Comparison of ENCODE assay signal across 21 cellular contexts in the genomic region with DNA sequence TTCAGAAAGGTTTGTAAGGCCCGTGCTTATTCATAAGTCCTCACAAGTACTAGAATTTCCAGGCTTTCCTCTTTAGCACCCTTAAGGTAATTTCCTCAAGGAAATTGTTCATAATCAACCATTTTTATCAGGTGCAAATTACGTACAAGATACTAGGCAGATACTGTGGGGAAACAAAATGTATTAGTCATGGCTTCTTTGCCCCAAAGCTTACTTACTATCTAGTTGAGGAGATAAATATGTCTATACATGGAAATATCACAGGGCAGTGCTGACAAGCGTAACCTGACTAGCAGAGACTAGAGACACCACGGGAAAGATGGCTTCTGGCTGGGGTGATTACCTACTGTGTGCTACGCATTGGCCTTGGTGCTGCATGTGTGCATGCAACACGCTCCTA. TPM values are rescaled to one million over a fixed set of nuclear protein-coding genes. Genes with fewer than 3 reads are reported as not detected.
DNase-seq lines count a peak whose midpoint lies in the region; ATAC-seq and TF ChIP-seq lines count a peak whose summit lies in the region.
"Had no signal": no experiment of that assay in that cellular context is flagged by ENCODE, and none has a peak within 500 bp of the region (broad histone marks: within the 10 kb centered on the region; RNA-seq: fewer than 3 reads in every experiment).

No MANE protein-coding gene starts in this region.

- no peak for TF ChIP-seq POLR2A in gastroesophageal sphincter (IDR thresholded peaks at IDR 0.05)

- peaks cover 71% of the 10 kb centered on the region for H3K36me3 ChIP-seq in CD4-positive, alpha-beta memory T cell (ENCODE audit: insufficient read depth, low read length)
- H3K36me3 ChIP-seq in gastroesophageal sphincter (peaks cover 0 to 61% of the 10 kb centered on the region in 2 donors), skeletal muscle tissue (ENCODE audit: control insufficient read depth in 3 of 3, insufficient read depth in 3 of 3, low read length in 3 of 3) (peaks cover 15 to 40% (median 28%) of the 10 kb centered on the region in 3 donors)

- peaks cover 45% of the 10 kb centered on the region for H3K4me1 ChIP-seq in CD4-positive, alpha-beta memory T cell (ENCODE audit: insufficient read depth, low read length)
- peaks cover 20 to 94% (median 42%) of the 10 kb centered on the region in 3 donors for H3K4me1 ChIP-seq in gastroesophageal sphincter
- peaks cover 36 to 64% (median 57%) of the 10 kb centered on the region in 3 donors for H3K4me1 ChIP-seq in skeletal muscle tissue (ENCODE audit: control insufficient read depth in 3 of 3, insufficient read depth in 3 of 3, low read length in 3 of 3)
- H3K4me1 ChIP-seq: BE2C had no signal

- CTCF ChIA-PET in CD4-positive, alpha-beta memory T cell (lab: Charles Lee; ENCODE audit: partially characterized antibody), result no interaction called here
- CTCF ChIA-PET in T-cell (lab: Charles Lee), result no interaction called here

- TF ChIP-seq CTCF in gastroesophageal sphincter (IDR thresholded peaks at IDR 0.05), result no peak

- H3K4me1 Mint-ChIP-seq in CD4-positive, alpha-beta memory T cell, result peaks cover 49 to 83% (median 69%) of the 10 kb centered on the region in 4 donors
- H3K4me1 Mint-ChIP-seq in T-cell, result peaks cover 72 to 80% (median 73%) of the 10 kb centered on the region in 3 donors

- peaks cover 74 to 87% of the 10 kb centered on the region in 2 donors for H3K36me3 Mint-ChIP-seq in CD4-positive, alpha-beta memory T cell
- H3K36me3 Mint-ChIP-seq in T-cell, result peaks cover 75% of the 10 kb centered on the region

- no peak for TF ChIP-seq EP300 in gastroesophageal sphincter (IDR thresholded peaks at IDR 0.05)

- no peaks in the 10 kb centered on the region for H3K9me3 Mint-ChIP-seq in CD4-positive, alpha-beta memory T cell
- no peaks in the 10 kb centered on the region for H3K9me3 Mint-ChIP-seq in T-cell
- H3K9me3 Mint-ChIP-seq: T-helper 2 cell treated with Interferon-gamma antibody and Interleukin-4, amounts not matched to agents 5 μg/mL and 100 μg/mL, for 36 hours had no signal

- H3K27ac ChIP-seq in CD4-positive, alpha-beta memory T cell (ENCODE audit: low read depth, low read length), result no peak overlapping the region
- H3K27ac ChIP-seq in gastroesophageal sphincter (peak overlapping the region; percentile 54 to 85 (median 66)), skeletal muscle tissue (ENCODE audit: low read depth, low read length) (peak overlapping the region; percentile 24)
- H3K27ac ChIP-seq: thyroid gland had no signal

- no peak overlapping the region for H3K9ac ChIP-seq in skeletal muscle tissue (ENCODE audit: low read depth in 1 of 3, low read length in 3 of 3)

- WGBS in gastroesophageal sphincter (ENCODE audit: low coverage in 1 of 2), 2 donors, result 79 to 85% methylated on average over 4 to 5 of the region's 6 CpGs

- H3K9me3 ChIP-seq in CD4-positive, alpha-beta memory T cell (ENCODE audit: control insufficient read depth in 1 of 2, low read length in 2 of 2), result no peaks in the 10 kb centered on the region
- H3K9me3 ChIP-seq in gastroesophageal sphincter, result no peaks in the 10 kb centered on the region
- H3K9me3 ChIP-seq in skeletal muscle tissue (ENCODE audit: control insufficient read depth in 3 of 3, low read length in 3 of 3), result no peaks in the 10 kb centered on the region
- H3K9me3 ChIP-seq: BE2C, right atrium auricular region, thyroid gland had no signal

- POLR2A ChIA-PET in CD4-positive, alpha-beta memory T cell (lab: Charles Lee; ENCODE audit: partially characterized antibody), result interaction anchor here (1.0 to 1.1 kb wide), 2 partner anchors 12 to 19 kb away, joined by 4 read pairs; no protein-coding TSS in a partner anchor
- POLR2A ChIA-PET in T-cell (lab: Charles Lee), result no interaction called here

- DNase-seq in CD4-positive, alpha-beta memory T cell, result no peak
- no peak for DNase-seq in T-cell
- DNase-seq in DMS 273 treated with DMSO at 0.1 percent for 48 hours (lab: John Stamatoyannopoulos, UW), result no peak
- DNase-seq: activated CD4-positive, CD25-positive, alpha-beta regulatory T cell treated with anti-CD3 and anti-CD28 coated beads, Interleukin-2, amount 50 U/mL, for 72 hours; activated T-cell treated with anti-CD3 and anti-CD28 coated beads, Interleukin-2, amount 50 U/mL, for 1 hour; amniotic stem cell; BE2C; DMS53; mesenchymal stem cell; NCI-H187 treated with DMSO at 0.1 percent for 48 hours; SHP77; stimulated activated CD4-positive, alpha-beta T cell treated with anti-CD3 and anti-CD28 coated beads, Interleukin-1b, Interleukin-23, amount 100 ng/mL, for 48 hours; thyroid gland had no signal

- no peaks in the 10 kb centered on the region for H3K27me3 ChIP-seq in CD4-positive, alpha-beta memory T cell (ENCODE audit: insufficient read depth, low read length)
- H3K27me3 ChIP-seq in gastroesophageal sphincter, result no peaks in the 10 kb centered on the region
- H3K27me3 ChIP-seq in skeletal muscle tissue (ENCODE audit: control insufficient read depth in 3 of 3, insufficient read depth in 3 of 3, low read length in 3 of 3), result no peaks in the 10 kb centered on the region
- H3K27me3 ChIP-seq: BE2C, right atrium auricular region, thyroid gland had no signal

- H3K4me3 ChIP-seq in CD4-positive, alpha-beta memory T cell (ENCODE audit: low read length in 2 of 2), result no peak overlapping the region
- H3K4me3 ChIP-seq in gastroesophageal sphincter, result no peak overlapping the region
- H3K4me3 ChIP-seq in skeletal muscle tissue (ENCODE audit: low read length in 3 of 3), result no peak overlapping the region
- H3K4me3 ChIP-seq: right atrium auricular region, thyroid gland had no signal

- no peaks in the 10 kb centered on the region for H3K27me3 Mint-ChIP-seq in CD4-positive, alpha-beta memory T cell
- no peaks in the 10 kb centered on the region for H3K27me3 Mint-ChIP-seq in T-cell

- peak overlapping the region in 6 of 7 donors; percentile 1 to 90 (median 63) for H3K27ac Mint-ChIP-seq in CD4-positive, alpha-beta memory T cell
- peak overlapping the region; percentile 83 to 84 for H3K27ac Mint-ChIP-seq in T-cell

- intact Hi-C loops in CD4-positive, alpha-beta memory T cell (cut with micrococcal nuclease), result no loop called here

- ATAC-seq in T-cell (replicated peaks in 1 of 4), result no peak
- no peak for ATAC-seq in gastroesophageal sphincter
- ATAC-seq in GM21576 (IDR thresholded peaks at IDR 0.05; ENCODE audit: unreplicated experiment), result no peak
- no peak for ATAC-seq in HG02763 (IDR thresholded peaks at IDR 0.05; ENCODE audit: unreplicated experiment)
- ATAC-seq: HCT116, HepG2 had no signal

- H3K4me3 Mint-ChIP-seq in CD4-positive, alpha-beta memory T cell, result peak overlapping the region in 2 of 8 donors; percentile 55 to 71
- peak overlapping the region in 1 of 3 donors; percentile 32 for H3K4me3 Mint-ChIP-seq in T-cell

RNA-seq across cellular contexts. Expression of a gene that starts 22.5 kb away (rescaled TPM):
- total RNA-seq in CD4-positive, alpha-beta memory T cell, result 100 to 1,000 TPM; 188 to 212 TPM
- polyA plus RNA-seq in CD4-positive, alpha-beta memory T cell, result 100 to 1,000 TPM; 162 to 174 TPM
- 100 to 1,000 TPM; 174 to 216 (median 207) TPM for total RNA-seq in T-cell
- total RNA-seq in gastroesophageal sphincter, result 10 to 100 TPM; 61.8 to 87.1 (median 80.9) TPM
- total RNA-seq in skeletal muscle tissue, result 30.8 TPM
